ENCODE assay signal across 8 cellular contexts in the genomic region with DNA sequence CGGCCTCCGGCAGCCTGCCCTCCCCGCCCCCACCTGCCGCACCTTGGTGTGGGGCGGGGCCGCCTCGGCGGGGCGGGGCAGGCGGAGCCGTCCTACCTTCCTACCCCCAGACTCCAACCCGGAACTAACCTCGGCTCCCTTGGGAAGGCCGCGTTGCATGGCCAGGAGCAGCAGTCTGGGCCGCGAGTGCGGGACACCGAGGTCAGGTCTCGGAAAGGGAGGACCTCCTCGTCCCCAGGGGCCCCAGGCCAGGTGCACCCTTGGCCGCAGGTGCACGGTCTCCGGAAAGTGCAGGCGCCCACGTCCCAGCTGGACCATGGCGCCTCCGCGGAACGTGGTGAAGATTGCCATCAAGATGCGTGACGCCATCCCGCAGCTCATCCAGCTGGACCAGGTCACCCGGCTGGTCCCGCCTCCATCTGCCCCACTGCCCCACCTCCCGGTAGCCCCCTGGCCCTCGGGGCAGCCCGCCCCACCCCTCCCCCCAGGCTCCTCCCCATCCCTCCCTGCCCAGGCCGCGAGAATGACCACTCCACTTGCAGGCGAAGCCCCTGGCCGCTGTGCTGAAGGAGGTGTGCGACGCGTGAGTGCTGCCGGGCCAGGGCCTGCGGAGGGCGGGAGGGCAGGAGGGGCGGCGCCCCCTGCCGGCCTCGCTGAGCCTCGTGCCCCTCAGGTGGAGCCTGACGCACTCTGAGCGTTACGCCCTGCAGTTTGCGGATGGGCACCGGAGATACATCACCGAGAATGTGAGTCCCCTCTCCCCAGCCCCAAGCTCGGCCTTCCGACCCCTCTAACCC. TPM values are rescaled to one million over a fixed set of nuclear protein-coding genes. Genes with fewer than 3 reads are reported as not detected.
DNase-seq lines count a peak whose midpoint lies in the region; ATAC-seq and TF ChIP-seq lines count a peak whose summit lies in the region.

A gene with protein sequence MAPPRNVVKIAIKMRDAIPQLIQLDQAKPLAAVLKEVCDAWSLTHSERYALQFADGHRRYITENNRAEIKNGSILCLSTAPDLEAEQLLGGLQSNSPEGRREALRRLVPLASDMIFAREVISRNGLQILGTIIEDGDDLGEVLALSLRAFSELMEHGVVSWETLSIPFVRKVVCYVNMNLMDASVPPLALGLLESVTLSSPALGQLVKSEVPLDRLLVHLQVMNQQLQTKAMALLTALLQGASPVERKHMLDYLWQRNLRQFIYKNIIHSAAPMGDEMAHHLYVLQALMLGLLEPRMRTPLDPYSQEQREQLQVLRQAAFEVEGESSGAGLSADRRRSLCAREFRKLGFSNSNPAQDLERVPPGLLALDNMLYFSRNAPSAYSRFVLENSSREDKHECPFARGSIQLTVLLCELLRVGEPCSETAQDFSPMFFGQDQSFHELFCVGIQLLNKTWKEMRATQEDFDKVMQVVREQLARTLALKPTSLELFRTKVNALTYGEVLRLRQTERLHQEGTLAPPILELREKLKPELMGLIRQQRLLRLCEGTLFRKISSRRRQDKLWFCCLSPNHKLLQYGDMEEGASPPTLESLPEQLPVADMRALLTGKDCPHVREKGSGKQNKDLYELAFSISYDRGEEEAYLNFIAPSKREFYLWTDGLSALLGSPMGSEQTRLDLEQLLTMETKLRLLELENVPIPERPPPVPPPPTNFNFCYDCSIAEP (plus strand): TSS at position 121 of the 797 bp plus-strand sequence. CDS start 196 bp downstream, at position 317.

- in situ Hi-C loops in ACHN (cut with HindIII; ENCODE audit: low pct_ligation_motif_present, low pct_unique_long_range_greater_than_20kb, low sequenced_read_pairs), result no loop called here

- intact Hi-C loops in uterus (cut with DNase I; ENCODE audit: low total_unique reads), result no loop called here

- H3K4me3 ChIP-seq in fibroblast of the aortic adventitia (ENCODE audit: low read depth, low read length), result no peak within 1 kb of the TSS
- H3K4me3 ChIP-seq in uterus, result no peak within 1 kb of the TSS

- peak; percentile 36 for DNase-seq in DMS153 treated with DMSO at 0.1 percent for 48 hours (lab: John Stamatoyannopoulos, UW; ENCODE audit: unreplicated experiment)
- DNase-seq in NCI-H69 (lab: John Stamatoyannopoulos, UW), result peak; percentile 72
- DNase-seq in fibroblast of the aortic adventitia (ENCODE audit: low read depth), result no peak
- no peak for DNase-seq in omental fat pad (ENCODE audit: low spot score)
- no peak for DNase-seq in GOT3 (lab: John Stamatoyannopoulos, UW)
- DNase-seq in ACHN, result no peak
- DNase-seq in uterus, result no peak

- no peaks in the 10 kb centered on the region for H3K36me3 ChIP-seq in uterus

- TF ChIP-seq POLR2A in uterus (IDR thresholded peaks at IDR 0.05), result no peak

- TF ChIP-seq CTCF in fibroblast of the aortic adventitia (IDR thresholded peaks at IDR 0.05; ENCODE audit: insufficient read depth, low read length) (peak; percentile 39), omental fat pad (IDR thresholded peaks at IDR 0.05) (no peak), uterus (IDR thresholded peaks at IDR 0.05) (peak in 2 of 4 experiments; percentile 7 to 24)

- H3K27me3 ChIP-seq in uterus, result no peaks in the 10 kb centered on the region

- no peaks in the 10 kb centered on the region for H3K9me3 ChIP-seq in uterus

- H3K27ac ChIP-seq in uterus, result no peak within 1 kb of the TSS

- peak; percentile 42 for ATAC-seq in omental fat pad (ENCODE audit: low FRiP score)
- no peak for ATAC-seq in HG03354 (IDR thresholded peaks at IDR 0.05; ENCODE audit: poor library complexity, severe bottlenecking, unreplicated experiment)

- no peaks in the 10 kb centered on the region for H3K4me1 ChIP-seq in uterus

RNA-seq across cellular contexts. Expression of the gene that starts here (rescaled TPM):
- total RNA-seq in fibroblast of the aortic adventitia (ENCODE audit: low replicate concordance) (0.09 and 0.33 TPM in 2 replicates), omental fat pad (1 to 10 TPM; 1.9 to 4.2 (median 3.1) TPM), uterus (1 to 10 TPM in 2 of 4 donors, not detected in 2; 1.6 to 5.4 TPM)

Comparison
In these comparisons a context has a peak if more than half of its experiments do, and no peak if none do; other contexts are left out.
1. DNase-seq: peak in DMS153 treated with DMSO at 0.1 percent for 48 hours (single experiment) and NCI-H69 (single experiment); none in fibroblast of the aortic adventitia (single experiment), omental fat pad (single experiment), GOT3 (single experiment), ACHN (single experiment) and uterus (0 of 2).